Comparison of ENCODE assay signal across 16 cellular contexts in the genomic region with DNA sequence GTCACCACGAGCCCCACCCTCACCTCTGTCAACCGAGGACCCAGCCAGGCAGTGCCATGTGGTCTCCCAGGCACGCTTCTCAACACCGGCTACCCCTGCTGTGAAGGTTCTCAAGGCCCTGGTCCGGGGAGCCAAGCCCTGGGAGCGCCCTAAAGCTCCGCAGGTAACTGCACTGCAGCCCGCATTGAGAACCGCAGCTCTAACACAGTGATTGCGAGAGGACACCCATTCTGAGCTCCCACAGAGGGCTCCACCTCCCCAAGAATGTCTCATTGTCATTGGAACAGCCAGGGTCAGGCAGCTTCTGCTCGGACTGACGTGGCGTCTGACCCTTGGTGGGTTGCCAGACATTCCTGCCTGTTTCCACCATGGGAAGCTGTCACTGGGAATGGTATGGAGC.
"Had no signal": no experiment of that assay in that cellular context is flagged by ENCODE, and none has a peak within 500 bp of the region (broad histone marks: within the 10 kb centered on the region; RNA-seq: fewer than 3 reads in every experiment).

No MANE protein-coding gene starts in this region.

- H2AFZ ChIP-seq: parathyroid adenoma had no signal

- H3K36me3 Mint-ChIP-seq: mesothelial cell of epicardium had no signal

- H3K27me3 Mint-ChIP-seq: stimulated activated naive B cell treated with anti-CD40 and anti-IgM and Interleukin-4, amounts not matched to agents 10 μg/mL and 1 μg/mL and 100 μg/mL, for 72 hours had no signal

- H3K4me1 Mint-ChIP-seq: activated naive CD8-positive, alpha-beta T cell treated with anti-CD3 and anti-CD28 coated beads for 36 hours; mesothelial cell of epicardium had no signal

- ATAC-seq: activated T-cell treated with anti-CD3 and anti-CD28 coated beads, Interleukin-2, amount 50 U/mL, for 4 hours; gastroesophageal sphincter; stimulated activated naive B cell treated with anti-CD40 and anti-IgM and Interleukin-4, amounts not matched to agents 10 μg/mL and 1 μg/mL and 100 μg/mL, for 72 hours had no signal

- H3K4me3 Mint-ChIP-seq: activated naive CD8-positive, alpha-beta T cell treated with anti-CD3 and anti-CD28 coated beads for 36 hours; activated T-cell treated with anti-CD3 and anti-CD28 coated beads, Interleukin-2, amount 50 U/mL, for 4 hours; mesothelial cell of epicardium; stimulated activated naive B cell treated with anti-CD40 and anti-IgM and Interleukin-4, amounts not matched to agents 10 μg/mL and 1 μg/mL and 100 μg/mL, for 72 hours; T-helper 2 cell treated with Interferon-gamma antibody and Interleukin-4, amounts not matched to agents 5 μg/mL and 100 μg/mL, for 36 hours had no signal

- H3K9me3 Mint-ChIP-seq: activated naive CD8-positive, alpha-beta T cell treated with anti-CD3 and anti-CD28 coated beads for 36 hours; activated T-cell treated with anti-CD3 and anti-CD28 coated beads, Interleukin-2, amount 50 U/mL, for 4 hours; mesothelial cell of epicardium; stimulated activated naive B cell treated with anti-CD40 and anti-IgM and Interleukin-4, amounts not matched to agents 10 μg/mL and 1 μg/mL and 100 μg/mL, for 72 hours; T-helper 2 cell treated with Interferon-gamma antibody and Interleukin-4, amounts not matched to agents 5 μg/mL and 100 μg/mL, for 36 hours had no signal

- H3K4me3 ChIP-seq: breast epithelium, gastroesophageal sphincter, left ventricle myocardium inferior had no signal

- H3K4me1 ChIP-seq: breast epithelium, parathyroid adenoma had no signal

- DNase-seq: activated CD4-positive, alpha-beta T cell treated with anti-CD3 and anti-CD28 coated beads for 1 hour; activated CD4-positive, alpha-beta T cell treated with anti-CD3 and anti-CD28 coated beads, Interleukin-2, amount 50 U/mL, for 48 hours; activated gamma-delta T cell treated with Interleukin-2 at 50 U/mL for 16 hours; activated naive CD8-positive, alpha-beta T cell treated with anti-CD3 and anti-CD28 coated beads for 36 hours; activated T-cell treated with anti-CD3 and anti-CD28 coated beads, Interleukin-2, amount 50 U/mL, for 4 hours; left ventricle myocardium inferior; stimulated activated CD4-positive, alpha-beta T cell treated with anti-CD3 and anti-CD28 coated beads, Interleukin-1b, Interleukin-23, amount 100 ng/mL, for 48 hours; stimulated activated naive B cell treated with anti-CD40 and anti-IgM and Interleukin-4, amounts not matched to agents 10 μg/mL and 1 μg/mL and 100 μg/mL, for 72 hours; substantia nigra; trophoblast cell had no signal

- FAIRE-seq: keratinocyte had no signal

- H3K36me3 ChIP-seq: breast epithelium had no signal

- H3K9me3 ChIP-seq: breast epithelium, gastroesophageal sphincter, left ventricle myocardium inferior had no signal

- H3K27ac Mint-ChIP-seq: activated naive CD8-positive, alpha-beta T cell treated with anti-CD3 and anti-CD28 coated beads for 36 hours; mesothelial cell of epicardium; T-helper 2 cell treated with Interferon-gamma antibody and Interleukin-4, amounts not matched to agents 5 μg/mL and 100 μg/mL, for 36 hours had no signal

- H3K27ac ChIP-seq: breast epithelium, gastroesophageal sphincter, parathyroid adenoma had no signal

- H3K9ac ChIP-seq: parathyroid adenoma had no signal

- H3K79me2 ChIP-seq: parathyroid adenoma had no signal
